In the genomic region with DNA sequence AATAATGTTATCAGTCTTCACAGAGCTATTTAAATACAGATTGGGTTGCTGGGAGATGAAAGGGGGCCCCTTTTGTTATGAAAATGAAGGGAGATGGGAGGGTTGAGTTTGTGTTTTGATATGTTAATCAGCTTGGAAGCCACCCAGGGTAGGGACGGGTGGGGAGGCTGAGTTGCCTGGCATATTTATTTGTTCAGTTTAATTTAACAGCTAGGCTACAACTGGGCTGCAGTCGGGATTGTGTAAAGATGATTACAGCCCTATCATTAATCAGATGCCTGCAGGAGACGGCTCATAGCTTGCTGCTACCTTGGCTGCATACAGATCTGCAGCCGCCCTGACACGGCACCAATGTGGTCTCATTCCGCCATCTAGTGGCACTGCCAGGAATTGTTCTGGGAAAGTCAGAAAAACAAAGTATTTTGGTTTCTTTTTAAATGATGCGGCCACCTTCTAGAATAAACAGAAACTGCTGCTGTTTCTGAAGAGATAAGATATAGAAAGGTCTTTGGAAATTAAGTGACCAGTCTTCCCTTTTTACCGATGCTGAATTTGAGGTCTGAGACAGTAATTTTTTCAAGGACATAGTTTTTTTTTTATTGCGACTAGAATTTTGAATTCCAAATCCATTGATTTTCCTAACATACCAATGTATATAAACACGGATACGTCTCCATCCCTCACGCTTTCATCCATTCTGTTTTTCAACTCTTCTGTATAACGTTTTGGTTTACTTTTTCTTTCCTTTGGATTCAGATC, we compare ENCODE assay signal across 1 cellular context.
TF ChIP-seq lines count a peak whose summit lies in the region.

No MANE protein-coding gene starts in this region.

TF ChIP-seq in HCT116, 20 proteins besides CTCF, POLR2A, EP300 and RAD21 (continued from another document):
- TF ChIP-seq, protein P1, sequence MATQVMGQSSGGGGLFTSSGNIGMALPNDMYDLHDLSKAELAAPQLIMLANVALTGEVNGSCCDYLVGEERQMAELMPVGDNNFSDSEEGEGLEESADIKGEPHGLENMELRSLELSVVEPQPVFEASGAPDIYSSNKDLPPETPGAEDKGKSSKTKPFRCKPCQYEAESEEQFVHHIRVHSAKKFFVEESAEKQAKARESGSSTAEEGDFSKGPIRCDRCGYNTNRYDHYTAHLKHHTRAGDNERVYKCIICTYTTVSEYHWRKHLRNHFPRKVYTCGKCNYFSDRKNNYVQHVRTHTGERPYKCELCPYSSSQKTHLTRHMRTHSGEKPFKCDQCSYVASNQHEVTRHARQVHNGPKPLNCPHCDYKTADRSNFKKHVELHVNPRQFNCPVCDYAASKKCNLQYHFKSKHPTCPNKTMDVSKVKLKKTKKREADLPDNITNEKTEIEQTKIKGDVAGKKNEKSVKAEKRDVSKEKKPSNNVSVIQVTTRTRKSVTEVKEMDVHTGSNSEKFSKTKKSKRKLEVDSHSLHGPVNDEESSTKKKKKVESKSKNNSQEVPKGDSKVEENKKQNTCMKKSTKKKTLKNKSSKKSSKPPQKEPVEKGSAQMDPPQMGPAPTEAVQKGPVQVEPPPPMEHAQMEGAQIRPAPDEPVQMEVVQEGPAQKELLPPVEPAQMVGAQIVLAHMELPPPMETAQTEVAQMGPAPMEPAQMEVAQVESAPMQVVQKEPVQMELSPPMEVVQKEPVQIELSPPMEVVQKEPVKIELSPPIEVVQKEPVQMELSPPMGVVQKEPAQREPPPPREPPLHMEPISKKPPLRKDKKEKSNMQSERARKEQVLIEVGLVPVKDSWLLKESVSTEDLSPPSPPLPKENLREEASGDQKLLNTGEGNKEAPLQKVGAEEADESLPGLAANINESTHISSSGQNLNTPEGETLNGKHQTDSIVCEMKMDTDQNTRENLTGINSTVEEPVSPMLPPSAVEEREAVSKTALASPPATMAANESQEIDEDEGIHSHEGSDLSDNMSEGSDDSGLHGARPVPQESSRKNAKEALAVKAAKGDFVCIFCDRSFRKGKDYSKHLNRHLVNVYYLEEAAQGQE (IDR thresholded peaks at IDR 0.05; ENCODE audit: low read depth) = no peak
- TF ChIP-seq JUND (IDR thresholded peaks at IDR 0.05) (no peak), CBX3 (IDR thresholded peaks at IDR 0.05; ENCODE audit: low read depth) (no peak), CEBPB (IDR thresholded peaks at IDR 0.05; ENCODE audit: low read depth) (no peak), ZFX (IDR thresholded peaks at IDR 0.05) (no peak), EGR1 (IDR thresholded peaks at IDR 0.05; ENCODE audit: low read depth) (no peak), ZNF274 (IDR thresholded peaks at IDR 0.05; ENCODE audit: low read depth, low read length) (no peak)
- TF ChIP-seq, protein P2, sequence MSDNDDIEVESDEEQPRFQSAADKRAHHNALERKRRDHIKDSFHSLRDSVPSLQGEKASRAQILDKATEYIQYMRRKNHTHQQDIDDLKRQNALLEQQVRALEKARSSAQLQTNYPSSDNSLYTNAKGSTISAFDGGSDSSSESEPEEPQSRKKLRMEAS (IDR thresholded peaks at IDR 0.05) = no peak
